10 cellular contexts compared by ENCODE assay signal in genomic region chr15:51935466-51936118, GRCh38. TPM values are rescaled to one million over a fixed set of nuclear protein-coding genes. Genes with fewer than 3 reads are reported as not detected.
DNase-seq lines count a peak whose midpoint lies in the region; ATAC-seq and TF ChIP-seq lines count a peak whose summit lies in the region.
"Had no signal": no experiment of that assay in that cellular context is flagged by ENCODE, and none has a peak within 500 bp of the region (broad histone marks: within the 10 kb centered on the region; RNA-seq: fewer than 3 reads in every experiment).

No MANE protein-coding gene starts in this region.

- no peak for TF ChIP-seq POLR2A in stomach (IDR thresholded peaks at IDR 0.05)

- TF ChIP-seq CTCF in endothelial cell (IDR thresholded peaks at IDR 0.05; ENCODE audit: unreplicated experiment) (no peak), stomach (IDR thresholded peaks at IDR 0.05) (no peak)

- H3K27me3 Mint-ChIP-seq in endothelial cell (ENCODE audit: unreplicated experiment) = peaks cover 2% of the 10 kb centered on the region

- ATAC-seq in GM18519 (IDR thresholded peaks at IDR 0.05; ENCODE audit: low FRiP score, unreplicated experiment) (peak; percentile 93), GM21515 (IDR thresholded peaks at IDR 0.05; ENCODE audit: unreplicated experiment) (peak; percentile 85), HG03432 (IDR thresholded peaks at IDR 0.05; ENCODE audit: unreplicated experiment) (peak; percentile 93)

- H3K36me3 Mint-ChIP-seq in endothelial cell (ENCODE audit: low read depth, unreplicated experiment) = peaks cover 7% of the 10 kb centered on the region

- H3K9me3 Mint-ChIP-seq in endothelial cell (ENCODE audit: unreplicated experiment) = no peaks in the 10 kb centered on the region

- 73 to 85% (median 80%) methylated on average over 5 of the region's 5 CpGs for WGBS in stomach, 5 donors

- H3K27ac Mint-ChIP-seq in endothelial cell (ENCODE audit: unreplicated experiment) = peak overlapping the region; percentile 70

- no peaks in the 10 kb centered on the region for H3K27me3 ChIP-seq in stomach
- H3K27me3 ChIP-seq: brain microvascular endothelial cell had no signal

- peaks cover 34% of the 10 kb centered on the region for H3K4me1 Mint-ChIP-seq in endothelial cell (ENCODE audit: unreplicated experiment)

- peaks cover 0 to 80% (median 58%) of the 10 kb centered on the region in 4 donors for H3K36me3 ChIP-seq in stomach

- intact Hi-C loops in stomach (cut with DNase I; ENCODE audit: low total_unique reads) = no loop called here

- no peak for TF ChIP-seq EP300 in stomach (IDR thresholded peaks at IDR 0.05)

- peak overlapping the region in 1 of 5 donors; percentile 0 for H3K27ac ChIP-seq in stomach
- H3K27ac ChIP-seq: brain microvascular endothelial cell had no signal

- no peak overlapping the region for H3K4me3 ChIP-seq in stomach

- peaks cover 0 to 7% (median 0%) of the 10 kb centered on the region in 4 donors for H3K4me1 ChIP-seq in stomach

- H3K9me3 ChIP-seq in stomach = no peaks in the 10 kb centered on the region

- DNase-seq in endothelial cell (ENCODE audit: low spot score) = no peak
- no peak for DNase-seq in stomach
- DNase-seq in T1000 (lab: John Stamatoyannopoulos, UW) = no peak
- DNase-seq in NCI-H1694 (lab: John Stamatoyannopoulos, UW) = no peak
- no peak for DNase-seq in stimulated activated CD8-positive, alpha-beta memory T cell treated with anti-CD3 and anti-CD28 coated beads, Interleukin-4, amount 100 ng/mL, for 48 hours
- DNase-seq: brain microvascular endothelial cell, SHP77 treated with DMSO at 0.1 percent for 48 hours had no signal

- H3K4me3 Mint-ChIP-seq in endothelial cell (ENCODE audit: unreplicated experiment) = no peak overlapping the region

RNA-seq across cellular contexts. Expression of gene LEO1, which starts 36.0 kb away (rescaled TPM):
- 25.5 TPM for total RNA-seq in endothelial cell (ENCODE audit: unreplicated experiment)
- 10 to 100 TPM in 3 of 5 donors, 1 to 10 TPM in 1, under 1 TPM in 1; 0.58 to 16.3 (median 10.6) TPM for total RNA-seq in stomach
- polyA plus RNA-seq in stomach = 10 to 100 TPM in 2 of 3 donors, 1 to 10 TPM in 1; 9.5 to 13.7 (median 11.8) TPM
